Comparison of ENCODE assay signal across 21 cellular contexts in the genomic region with DNA sequence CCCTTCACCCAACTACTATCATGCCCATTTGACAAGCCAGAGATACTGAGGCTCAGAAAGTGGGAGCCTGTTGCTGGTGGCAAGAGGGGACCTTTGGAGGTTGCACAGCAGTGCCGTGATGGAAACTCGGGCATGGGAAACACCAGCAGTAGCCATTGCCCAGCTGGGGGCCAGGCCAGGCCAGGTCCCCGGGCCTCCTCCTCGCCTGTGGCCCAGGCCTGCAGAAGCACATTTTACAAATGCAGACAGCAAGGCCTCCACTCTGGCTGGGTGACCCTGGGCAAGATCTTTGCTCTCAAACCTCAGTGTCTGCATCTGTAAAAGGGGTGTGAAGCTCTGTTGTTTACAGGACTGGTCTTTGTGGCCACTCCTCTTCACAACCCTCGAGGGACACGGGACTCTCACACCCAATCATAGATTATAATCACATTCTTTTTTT. TPM values are rescaled to one million over a fixed set of nuclear protein-coding genes. Genes with fewer than 3 reads are reported as not detected.
DNase-seq lines count a peak whose midpoint lies in the region; ATAC-seq, FAIRE-seq and TF ChIP-seq lines count a peak whose summit lies in the region.
"Had no signal": no experiment of that assay in that cellular context is flagged by ENCODE, and none has a peak within 500 bp of the region (broad histone marks: within the 10 kb centered on the region; RNA-seq: fewer than 3 reads in every experiment).

No MANE protein-coding gene starts in this region.

- no peak overlapping the region for H3K14ac ChIP-seq in H1 (ENCODE audit: insufficient read length)

- H3K4ac ChIP-seq in H1 (replicated peaks; ENCODE audit: insufficient read length, low read depth, low read length): no peak overlapping the region

- H3K56ac ChIP-seq in H1 (replicated peaks; ENCODE audit: insufficient read length, low read depth, low read length): no peak overlapping the region

- H2AFZ ChIP-seq in Loucy (ENCODE audit: low read length) (no peak overlapping the region), H1 (ENCODE audit: low read length) (no peak overlapping the region)

- H3F3A ChIP-seq in Loucy (ENCODE audit: low read depth): no peaks in the 10 kb centered on the region

- no peak overlapping the region for H2BK5ac ChIP-seq in H1 (ENCODE audit: low read depth, low read length)

- WGBS in H1 (ENCODE audit: extremely low coverage in 1 of 2, insufficient coverage in 1 of 2, insufficient read length in 1 of 2, insufficient replicate concordance in 2 of 2, low coverage in 1 of 2, low lambda C conversion rate in 2 of 2, missing lambda C conversion rate in 1 of 2), 2 experiments: 83% methylated on average over 6 of the region's 6 CpGs; no CpG with 5 or more reads in 1 of the 2 experiments

- POLR2A ChIA-PET in H1 (lab: Charles Lee; ENCODE audit: partially characterized antibody): interaction anchor here (0.6 to 1.6 kb wide), 4 partner anchors 11 to 555 kb away, joined by 3 to 4 read pairs (median 3); no protein-coding TSS in a partner anchor

- peaks cover 2% of the 10 kb centered on the region for H3K79me1 ChIP-seq in H1 (ENCODE audit: low read depth, low read length)

- no peak for TF ChIP-seq POLR2A in H1 (IDR thresholded peaks at IDR 0.05; ENCODE audit: control extremely low read depth in 1 of 2, low read depth in 2 of 2, low read length in 2 of 2)

- no peak overlapping the region for H3K23ac ChIP-seq in H1 (ENCODE audit: insufficient read length)

- H3K79me2 ChIP-seq in Loucy (ENCODE audit: insufficient read depth, low read length) (peaks cover 3% of the 10 kb centered on the region), H1 (ENCODE audit: control insufficient read depth in 1 of 2, insufficient read depth in 2 of 2, low read length in 2 of 2) (peaks cover 0 to 3% of the 10 kb centered on the region in 2 experiments; a peak in 1 of 4 replicates)

- CTCF ChIA-PET in H1 (lab: Charles Lee; ENCODE audit: partially characterized antibody): interaction anchor here (0.6 to 22.8 kb wide), 9 partner anchors 11 to 218 kb away, joined by 3 to 838 read pairs (median 5); no protein-coding TSS in a partner anchor

- no peak overlapping the region for H4K5ac ChIP-seq in H1 (ENCODE audit: insufficient read length, low read depth, low read length)

- H3K9me3 ChIP-seq in Loucy (ENCODE audit: insufficient read depth, low read depth, low read length) (no peaks in the 10 kb centered on the region), H1 (ENCODE audit: insufficient read depth in 2 of 2, low read depth in 1 of 2, low read length in 1 of 2) (no peaks in the 10 kb centered on the region)
- H3K9me3 ChIP-seq: BE2C, HAP-1 had no signal

- peak; percentile 20; the same call in 1 of the 2 replicates for TF ChIP-seq CTCF in Loucy (conservative IDR thresholded peaks at IDR 0.05; ENCODE audit: low read length)
- TF ChIP-seq CTCF in H1 (IDR thresholded peaks at IDR 0.05; ENCODE audit: control extremely low read depth in 1 of 3, insufficient read depth in 1 of 3, low read depth in 1 of 3, low read length in 3 of 3): no peak

- H3K27me3 Mint-ChIP-seq in activated naive CD8-positive, alpha-beta T cell treated with anti-CD3 and anti-CD28 coated beads, Interleukin-2, amount 50 U/mL, for 24 hours: no peaks in the 10 kb centered on the region
- no peaks in the 10 kb centered on the region for H3K27me3 Mint-ChIP-seq in activated naive CD8-positive, alpha-beta T cell treated with anti-CD3 and anti-CD28 coated beads for 36 hours
- peaks cover 17 to 22% of the 10 kb centered on the region in 2 donors for H3K27me3 Mint-ChIP-seq in natural killer cell treated with Interleukin-12 subunit alpha and Interleukin-12 subunit beta and Interleukin-15 and Interleukin-18, amount 100 ng/mL, for 72 hours

- no peak overlapping the region for H3K27ac ChIP-seq in H1 (ENCODE audit: low read depth, low read length)
- H3K27ac ChIP-seq: C4-2B had no signal

- no peak overlapping the region; the same call in 1 of the 2 replicates for H2AK5ac ChIP-seq in H1 (ENCODE audit: low read depth, low read length)

- no peak overlapping the region for H2BK20ac ChIP-seq in H1 (ENCODE audit: low read length)

- peaks cover under 1% of the 10 kb centered on the region; the same call in 1 of the 2 replicates for H3K23me2 ChIP-seq in H1 (ENCODE audit: low read depth, low read length)

- no peak for TF ChIP-seq EP300 in H1 (IDR thresholded peaks at IDR 0.05; ENCODE audit: borderline replicate concordance in 1 of 2, low read depth in 2 of 2, low read length in 2 of 2)

- no peak for TF ChIP-seq RAD21 in H1 (IDR thresholded peaks at IDR 0.05 in 1 of 2, conservative IDR thresholded peaks at IDR 0.05 in 1 of 2; ENCODE audit: low read depth in 2 of 2, low read length in 2 of 2)

- H3K4me1 Mint-ChIP-seq in activated naive CD8-positive, alpha-beta T cell treated with anti-CD3 and anti-CD28 coated beads, Interleukin-2, amount 50 U/mL, for 24 hours: peaks cover 66% of the 10 kb centered on the region
- peaks cover 55% of the 10 kb centered on the region for H3K4me1 Mint-ChIP-seq in activated naive CD8-positive, alpha-beta T cell treated with anti-CD3 and anti-CD28 coated beads for 36 hours
- peaks cover 39 to 46% of the 10 kb centered on the region in 2 donors for H3K4me1 Mint-ChIP-seq in natural killer cell treated with Interleukin-12 subunit alpha and Interleukin-12 subunit beta and Interleukin-15 and Interleukin-18, amount 100 ng/mL, for 72 hours (ENCODE audit: low read depth in 2 of 2)

- H2BK15ac ChIP-seq in H1 (ENCODE audit: low read length): no peak overlapping the region

- H3K9me2 ChIP-seq in Loucy (replicated peaks; ENCODE audit: low read depth, low read length): no peaks in the 10 kb centered on the region

- H4K20me1 ChIP-seq in Loucy (ENCODE audit: insufficient read depth, low read length, poor library complexity, severe bottlenecking): no peaks in the 10 kb centered on the region
- H4K20me1 ChIP-seq in H1 (replicated peaks in 1 of 2; ENCODE audit: control insufficient read depth in 1 of 2, insufficient read depth in 2 of 2, low read length in 2 of 2): no peaks in the 10 kb centered on the region

- ATAC-seq in activated naive CD8-positive, alpha-beta T cell treated with anti-CD3 and anti-CD28 coated beads, Interleukin-2, amount 50 U/mL, for 24 hours: no peak
- no peak for ATAC-seq in HG03175 (IDR thresholded peaks at IDR 0.05; ENCODE audit: unreplicated experiment)
- no peak for ATAC-seq in natural killer cell treated with Interleukin-12 subunit alpha and Interleukin-12 subunit beta and Interleukin-15 and Interleukin-18, amount 100 ng/mL, for 72 hours
- ATAC-seq: CD8-positive, alpha-beta T cell had no signal

- FAIRE-seq in H1 (lab: Jason Lieb, UNC): no peak
- FAIRE-seq: A204.1, D721Med, G401.6, GM12891, HTR-8/SVneo had no signal

- no peak for DNase-seq in activated naive CD8-positive, alpha-beta T cell treated with anti-CD3 and anti-CD28 coated beads, Interleukin-2, amount 50 U/mL, for 24 hours
- no peak for DNase-seq in activated naive CD8-positive, alpha-beta T cell treated with anti-CD3 and anti-CD28 coated beads for 36 hours
- no peak for DNase-seq in H1 (ENCODE audit: low read depth in 1 of 2, low spot score in 2 of 2)
- DNase-seq in NCI-H187 treated with DMSO at 0.1 percent for 48 hours (lab: John Stamatoyannopoulos, UW): no peak
- no peak for DNase-seq in natural killer cell treated with Interleukin-12 subunit alpha and Interleukin-12 subunit beta and Interleukin-15 and Interleukin-18, amount 100 ng/mL, for 72 hours (ENCODE audit: low spot score)
- DNase-seq: BE2C; CD8-positive, alpha-beta T cell; COR-L47; DMS153; DMS79 treated with DMSO at 0.1 percent for 48 hours; EL; GOT3 had no signal

- H4K8ac ChIP-seq in H1 (ENCODE audit: extremely low read depth, insufficient read depth, low read length): no peak overlapping the region

- peaks cover 15% of the 10 kb centered on the region for H3K4me1 ChIP-seq in Loucy (ENCODE audit: insufficient read depth, low read length, poor library complexity, severe bottlenecking)
- peaks cover 0 to 17% (median 10%) of the 10 kb centered on the region in 4 experiments; a peak in 5 of 7 replicates for H3K4me1 ChIP-seq in H1 (replicated peaks in 1 of 4; ENCODE audit: control insufficient read depth in 3 of 4, insufficient read depth in 4 of 4, low read length in 3 of 4)
- H3K4me1 ChIP-seq: BE2C had no signal

- no peak overlapping the region for H3K9ac ChIP-seq in Loucy (ENCODE audit: low read depth, low read length, poor library complexity, severe bottlenecking)
- no peak overlapping the region for H3K9ac ChIP-seq in H1 (replicated peaks in 1 of 4; ENCODE audit: extremely low read depth in 1 of 4, low read depth in 3 of 4, low read length in 3 of 4)

- H3K4me3 Mint-ChIP-seq in activated naive CD8-positive, alpha-beta T cell treated with anti-CD3 and anti-CD28 coated beads, Interleukin-2, amount 50 U/mL, for 24 hours: no peak overlapping the region
- no peak overlapping the region for H3K4me3 Mint-ChIP-seq in activated naive CD8-positive, alpha-beta T cell treated with anti-CD3 and anti-CD28 coated beads for 36 hours
- H3K4me3 Mint-ChIP-seq in natural killer cell treated with Interleukin-12 subunit alpha and Interleukin-12 subunit beta and Interleukin-15 and Interleukin-18, amount 100 ng/mL, for 72 hours: no peak overlapping the region
- H3K4me3 Mint-ChIP-seq: CD8-positive, alpha-beta T cell had no signal

- H3K36me3 ChIP-seq in Loucy (ENCODE audit: insufficient read depth, low read length): no peaks in the 10 kb centered on the region
- no peaks in the 10 kb centered on the region for H3K36me3 ChIP-seq in H1 (ENCODE audit: control insufficient read depth in 2 of 4, insufficient read depth in 4 of 4, low read length in 3 of 4)
- H3K36me3 ChIP-seq: BE2C, HAP-1 had no signal

- H3K4me3 ChIP-seq in Loucy (ENCODE audit: low read length, poor library complexity, severe bottlenecking) (no peak overlapping the region), H1 (ENCODE audit: extremely low read depth in 1 of 4, insufficient read depth in 2 of 4, low read depth in 3 of 4, low read length in 4 of 4) (no peak overlapping the region)
- H3K4me3 ChIP-seq: HAP-1 had no signal

- H3K27me3 ChIP-seq in Loucy (ENCODE audit: insufficient read depth, low read length, poor library complexity, severe bottlenecking): peaks cover 1% of the 10 kb centered on the region
- no peaks in the 10 kb centered on the region for H3K27me3 ChIP-seq in H1 (replicated peaks in 1 of 4; ENCODE audit: control insufficient read depth in 3 of 4, extremely low read depth in 1 of 4, insufficient read depth in 3 of 4, low read length in 3 of 4)
- H3K27me3 ChIP-seq: BE2C had no signal

- H3K18ac ChIP-seq in H1 (ENCODE audit: extremely low read depth, low read length): no peak overlapping the region

- H3K9me3 Mint-ChIP-seq in activated naive CD8-positive, alpha-beta T cell treated with anti-CD3 and anti-CD28 coated beads, Interleukin-2, amount 50 U/mL, for 24 hours: peaks cover 5% of the 10 kb centered on the region
- peaks cover 9% of the 10 kb centered on the region for H3K9me3 Mint-ChIP-seq in activated naive CD8-positive, alpha-beta T cell treated with anti-CD3 and anti-CD28 coated beads for 36 hours
- H3K9me3 Mint-ChIP-seq in natural killer cell treated with Interleukin-12 subunit alpha and Interleukin-12 subunit beta and Interleukin-15 and Interleukin-18, amount 100 ng/mL, for 72 hours: no peaks in the 10 kb centered on the region
- H3K9me3 Mint-ChIP-seq: CD8-positive, alpha-beta T cell had no signal

- no peak overlapping the region for H4K91ac ChIP-seq in H1 (replicated peaks; ENCODE audit: insufficient read length, low read length)

- H3K36me3 Mint-ChIP-seq in activated naive CD8-positive, alpha-beta T cell treated with anti-CD3 and anti-CD28 coated beads, Interleukin-2, amount 50 U/mL, for 24 hours (ENCODE audit: low read depth): no peaks in the 10 kb centered on the region
- peaks cover 6% of the 10 kb centered on the region for H3K36me3 Mint-ChIP-seq in activated naive CD8-positive, alpha-beta T cell treated with anti-CD3 and anti-CD28 coated beads for 36 hours
- peaks cover 7% of the 10 kb centered on the region for H3K36me3 Mint-ChIP-seq in natural killer cell treated with Interleukin-12 subunit alpha and Interleukin-12 subunit beta and Interleukin-15 and Interleukin-18, amount 100 ng/mL, for 72 hours

- peak overlapping the region; percentile 55 for H3K27ac Mint-ChIP-seq in activated naive CD8-positive, alpha-beta T cell treated with anti-CD3 and anti-CD28 coated beads, Interleukin-2, amount 50 U/mL, for 24 hours
- no peak overlapping the region for H3K27ac Mint-ChIP-seq in activated naive CD8-positive, alpha-beta T cell treated with anti-CD3 and anti-CD28 coated beads for 36 hours
- H3K27ac Mint-ChIP-seq in natural killer cell treated with Interleukin-12 subunit alpha and Interleukin-12 subunit beta and Interleukin-15 and Interleukin-18, amount 100 ng/mL, for 72 hours: no peak overlapping the region
- H3K27ac Mint-ChIP-seq: CD8-positive, alpha-beta T cell had no signal

- H2BK120ac ChIP-seq in H1 (replicated peaks; ENCODE audit: low read depth, low read length): no peak overlapping the region

- H2BK12ac ChIP-seq in H1 (ENCODE audit: low read depth, low read length): peak overlapping the region; percentile 94; the same call in 1 of the 2 replicates

- H3K4me2 ChIP-seq in Loucy (ENCODE audit: low read depth, low read length, poor library complexity, severe bottlenecking): no peak overlapping the region
- H3K4me2 ChIP-seq in H1 (ENCODE audit: insufficient read depth in 1 of 2, low read depth in 2 of 2, low read length in 2 of 2): no peak overlapping the region

RNA-seq across cellular contexts. Expression of gene SH2B3, which starts 4.5 kb away (rescaled TPM):
- total RNA-seq in activated naive CD8-positive, alpha-beta T cell treated with anti-CD3 and anti-CD28 coated beads for 36 hours: 10 to 100 TPM; 58.5 to 59.4 TPM
- total RNA-seq in H1 (2021; fragmentation: NEBNext Ultra II Directional; extraction: Animal tissue kit (Norgen Biotek cat#: 25700)): 29.8 and 34.1 TPM in 2 replicates
- polyA plus RNA-seq in H1 (2011; rRNA removed): 20.8 and 25.1 TPM in 2 replicates
- 18.3 TPM for polyA plus RNA-seq in H1 (2011; cell fraction: cytosol; rRNA removed)
- 18.8 TPM for polyA plus RNA-seq in H1 (2011; cell fraction: nucleus; rRNA removed)
- 18.4 to 20.9 TPM (median 20.6 TPM) in 4 replicates for polyA plus RNA-seq in H1 (2012, experiment 1 of 2)
- polyA plus RNA-seq in H1 (2012, experiment 2 of 2): 12.1 TPM
- polyA plus RNA-seq in H1 (2013, experiment 1 of 2): 20.8 TPM
- polyA plus RNA-seq in H1 (2013, experiment 2 of 2): 21.5 TPM
- 12.6 and 17.8 TPM in 2 replicates for polyA minus RNA-seq in H1 (2011; rRNA and poly(A)+ RNA removed)
- polyA minus RNA-seq in H1 (2011; cell fraction: cytosol; rRNA and poly(A)+ RNA removed): 19.1 TPM
- polyA minus RNA-seq in H1 (2011; cell fraction: nucleus; rRNA and poly(A)+ RNA removed): 14.7 TPM
- 10 to 100 TPM in 1 of 2 donors, 1 to 10 TPM in 1; 10.0 to 12.2 TPM for total RNA-seq in natural killer cell treated with Interleukin-12 subunit alpha and Interleukin-12 subunit beta and Interleukin-15 and Interleukin-18, amount 100 ng/mL, for 72 hours

RNA-seq across cellular contexts. Expression of gene PHETA1, which starts 32.3 kb away (rescaled TPM):
- total RNA-seq in activated naive CD8-positive, alpha-beta T cell treated with anti-CD3 and anti-CD28 coated beads for 36 hours: 1 to 10 TPM; 2.0 to 2.4 TPM
- total RNA-seq in H1 (2021; fragmentation: NEBNext Ultra II Directional; extraction: Animal tissue kit (Norgen Biotek cat#: 25700)): 12.3 and 13.7 TPM in 2 replicates
- polyA plus RNA-seq in H1 (2011; rRNA removed): 5.2 and 9.7 TPM in 2 replicates
- 7.1 TPM for polyA plus RNA-seq in H1 (2011; cell fraction: cytosol; rRNA removed)
- polyA plus RNA-seq in H1 (2011; cell fraction: nucleus; rRNA removed): 8.6 TPM
- 5.3 to 9.2 TPM (median 8.8 TPM) in 4 replicates for polyA plus RNA-seq in H1 (2012, experiment 1 of 2)
- 12.2 TPM for polyA plus RNA-seq in H1 (2012, experiment 2 of 2)
- 6.6 TPM for polyA plus RNA-seq in H1 (2013, experiment 1 of 2)
- 6.6 TPM for polyA plus RNA-seq in H1 (2013, experiment 2 of 2)
- polyA minus RNA-seq in H1 (2011; rRNA and poly(A)+ RNA removed): 2.0 and 2.5 TPM in 2 replicates
- polyA minus RNA-seq in H1 (2011; cell fraction: cytosol; rRNA and poly(A)+ RNA removed): 5.1 TPM
- polyA minus RNA-seq in H1 (2011; cell fraction: nucleus; rRNA and poly(A)+ RNA removed): 5.7 TPM
- total RNA-seq in natural killer cell treated with Interleukin-12 subunit alpha and Interleukin-12 subunit beta and Interleukin-15 and Interleukin-18, amount 100 ng/mL, for 72 hours: 1 to 10 TPM; 2.1 to 2.2 TPM
